In the genomic region with DNA sequence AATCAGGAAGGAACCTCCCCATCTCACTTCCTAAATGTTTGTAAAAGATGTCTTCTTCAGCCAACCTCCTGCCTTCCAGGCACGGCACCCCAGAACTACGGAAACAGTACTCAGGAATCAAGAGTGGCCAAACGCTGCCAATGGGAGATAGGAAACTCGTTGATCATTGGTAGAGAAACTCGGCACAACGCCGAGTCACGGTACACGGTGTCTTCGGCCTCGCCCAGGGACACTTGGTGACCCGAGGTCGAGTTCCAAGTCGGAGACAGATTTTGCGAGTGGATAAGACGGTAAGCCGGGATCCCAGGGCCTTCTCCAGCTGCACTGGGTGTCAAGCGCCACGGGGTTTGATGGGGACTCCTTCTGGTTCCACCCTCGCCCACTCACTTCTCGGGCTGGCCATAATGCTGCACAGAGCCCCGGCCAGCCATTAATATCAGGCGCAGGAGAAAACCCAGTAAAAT, we compare ENCODE assay signal across 8 cellular contexts. TPM values are rescaled to one million over a fixed set of nuclear protein-coding genes. Genes with fewer than 3 reads are reported as not detected.
DNase-seq lines count a peak whose midpoint lies in the region; ATAC-seq, FAIRE-seq and TF ChIP-seq lines count a peak whose summit lies in the region.

No MANE protein-coding gene starts in this region.

- H3K4me1 Mint-ChIP-seq in activated CD8-positive, alpha-beta T cell treated with anti-CD3 and anti-CD28 coated beads for 36 hours (ENCODE audit: low read depth), result peaks cover 34% of the 10 kb centered on the region

- no peak for TF ChIP-seq EP300 in neural cell (conservative IDR thresholded peaks at IDR 0.05; ENCODE audit: poor library complexity, severe bottlenecking)

- FAIRE-seq in D721Med (lab: Jason Lieb, UNC), result no peak

- no peak for TF ChIP-seq CTCF in GM13976 (IDR thresholded peaks at IDR 0.05; ENCODE audit: borderline replicate concordance, control extremely low read depth, extremely low read depth, insufficient read depth, missing control alignments)
- no peak for TF ChIP-seq CTCF in activated CD8-positive, alpha-beta T cell treated with anti-CD3 and anti-CD28 coated beads for 36 hours (IDR thresholded peaks at IDR 0.05)
- TF ChIP-seq CTCF in foreskin keratinocyte (conservative IDR thresholded peaks at IDR 0.05), result no peak
- TF ChIP-seq CTCF in neural cell (IDR thresholded peaks at IDR 0.05; ENCODE audit: poor library complexity, severe bottlenecking), result peak; percentile 25
- no peak for TF ChIP-seq CTCF in D721Med (IDR thresholded peaks at IDR 0.05; ENCODE audit: insufficient read depth, missing control alignments)

- no peaks in the 10 kb centered on the region for H3K36me3 Mint-ChIP-seq in activated CD8-positive, alpha-beta T cell treated with anti-CD3 and anti-CD28 coated beads for 36 hours (ENCODE audit: low read depth)

- intact Hi-C loops in activated CD8-positive, alpha-beta T cell treated with anti-CD3 and anti-CD28 coated beads for 36 hours (cut with micrococcal nuclease), result loop anchor here (10.0 kb wide), 3 partner anchors 77 to 237 kb away; no protein-coding TSS in a partner anchor

- H3K9me3 ChIP-seq in neural cell (ENCODE audit: low read length), result no peaks in the 10 kb centered on the region

- no peaks in the 10 kb centered on the region for H3K9me3 Mint-ChIP-seq in activated CD8-positive, alpha-beta T cell treated with anti-CD3 and anti-CD28 coated beads for 36 hours

- no peak for TF ChIP-seq RAD21 in neural cell (conservative IDR thresholded peaks at IDR 0.05)

- H3K4me1 ChIP-seq in foreskin keratinocyte, result peaks cover 7% of the 10 kb centered on the region

- DNase-seq in AG08395 (ENCODE audit: low spot score), result peak; percentile 58
- DNase-seq in GM13976 (ENCODE audit: low spot score), result peak; percentile 31
- DNase-seq in NCI-H146 (lab: John Stamatoyannopoulos, UW), result peak; percentile 51
- DNase-seq in activated CD8-positive, alpha-beta T cell treated with anti-CD3 and anti-CD28 coated beads for 36 hours, result no peak
- peak; percentile 51 to 72 for DNase-seq in foreskin keratinocyte
- no peak for DNase-seq in D721Med (ENCODE audit: insufficient read length, low spot score)

- peak overlapping the region; percentile 84 for H3K27ac Mint-ChIP-seq in activated CD8-positive, alpha-beta T cell treated with anti-CD3 and anti-CD28 coated beads for 36 hours

- peak overlapping the region; percentile 67 for H3K9ac ChIP-seq in neural cell (ENCODE audit: low read length)

- H3K79me2 ChIP-seq in neural cell (replicated peaks; ENCODE audit: insufficient read depth, low read length), result peaks cover 37% of the 10 kb centered on the region

- H3K27me3 ChIP-seq in foreskin keratinocyte, result no peaks in the 10 kb centered on the region
- H3K27me3 ChIP-seq in neural cell (ENCODE audit: insufficient read depth, low read depth, low read length), result no peaks in the 10 kb centered on the region

- POLR2A ChIA-PET in activated CD8-positive, alpha-beta T cell treated with anti-CD3 and anti-CD28 coated beads for 36 hours (lab: Charles Lee), result no interaction called here

- peak overlapping the region; percentile 81 for H3K4me3 Mint-ChIP-seq in activated CD8-positive, alpha-beta T cell treated with anti-CD3 and anti-CD28 coated beads for 36 hours

- H2AFZ ChIP-seq in neural cell (ENCODE audit: low read depth, low read length), result peak overlapping the region; percentile 81

- peak overlapping the region; percentile 82 for H3K4me2 ChIP-seq in neural cell (ENCODE audit: low read length)

- peak overlapping the region; percentile 87 for H3K4me3 ChIP-seq in neural cell (ENCODE audit: low read length)

- no peaks in the 10 kb centered on the region for H3K36me3 ChIP-seq in neural cell (ENCODE audit: insufficient read depth, low read length)

- H3K9me2 ChIP-seq in neural cell (ENCODE audit: insufficient read depth, low read length), result no peaks in the 10 kb centered on the region

- no peaks in the 10 kb centered on the region for H4K20me1 ChIP-seq in neural cell (ENCODE audit: insufficient read depth)

- H3F3A ChIP-seq in neural cell (ENCODE audit: insufficient read depth, low read length, poor library complexity, severe bottlenecking), result no peaks in the 10 kb centered on the region

- H3K27me3 Mint-ChIP-seq in activated CD8-positive, alpha-beta T cell treated with anti-CD3 and anti-CD28 coated beads for 36 hours, result no peaks in the 10 kb centered on the region

- ATAC-seq in HG02938 (IDR thresholded peaks at IDR 0.05; ENCODE audit: unreplicated experiment) (peak; percentile 26), foreskin keratinocyte (peak; percentile 65)
- peak; percentile 18 for ATAC-seq in activated CD8-positive, alpha-beta T cell treated with anti-CD3 and anti-CD28 coated beads for 36 hours

- in situ Hi-C loops in GM13976 (cut with MboI; ENCODE audit: low sequenced_read_pairs, unreplicated experiment), result no loop called here

- H3K27ac ChIP-seq in foreskin keratinocyte (peak overlapping the region; percentile 40), neural cell (ENCODE audit: low read length) (peak overlapping the region; percentile 63)

- CTCF ChIA-PET in activated CD8-positive, alpha-beta T cell treated with anti-CD3 and anti-CD28 coated beads for 36 hours (lab: Charles Lee), result interaction anchor here (1.2 to 1.8 kb wide), 4 partner anchors 12 to 120 kb away, joined by 3 to 5 read pairs (median 4); no protein-coding TSS in a partner anchor

TF ChIP-seq in neural cell, 6 proteins besides CTCF, POLR2A, EP300 and RAD21:
- TF ChIP-seq SMC3 (conservative IDR thresholded peaks at IDR 0.05; ENCODE audit: poor library complexity) (peak; percentile 21), POLR2AphosphoS5 (IDR thresholded peaks at IDR 0.05) (no peak)

RNA-seq across cellular contexts. Expression of gene KIAA0825, which starts 0.3 kb away (rescaled TPM):
- total RNA-seq in activated CD8-positive, alpha-beta T cell treated with anti-CD3 and anti-CD28 coated beads for 36 hours, result under 1 TPM; 0.32 to 0.54 TPM
- total RNA-seq in foreskin keratinocyte, result 1.1 and 1.2 TPM in 2 replicates
- polyA plus RNA-seq in foreskin keratinocyte (0.35 and 0.37 TPM in 2 replicates), neural cell (5.1 and 5.3 TPM in 2 replicates)
- polyA minus RNA-seq in neural cell, result 24.6 and 25.5 TPM in 2 replicates

RNA-seq across cellular contexts. Expression of gene SLF1, which starts 0.4 kb away (rescaled TPM):
- 10 to 100 TPM; 11.5 to 14.5 TPM for total RNA-seq in activated CD8-positive, alpha-beta T cell treated with anti-CD3 and anti-CD28 coated beads for 36 hours
- 8.8 and 10.5 TPM in 2 replicates for total RNA-seq in foreskin keratinocyte
- polyA plus RNA-seq in foreskin keratinocyte (3.2 and 5.3 TPM in 2 replicates), neural cell (14.8 and 19.7 TPM in 2 replicates)
- polyA minus RNA-seq in neural cell, result 19.5 and 24.0 TPM in 2 replicates

Comparison
In these comparisons a context has a peak if more than half of its experiments do, and no peak if none do; other contexts are left out.
1. DNase-seq: peak in AG08395 (single experiment), GM13976 (single experiment), NCI-H146 (single experiment) and foreskin keratinocyte (2 of 2); none in activated CD8-positive, alpha-beta T cell treated with anti-CD3 and anti-CD28 coated beads for 36 hours (single experiment) and D721Med (single experiment).
2. Peak in every context shown above with its lines, with median percentiles within 50 percentile points of each other: ATAC-seq.